In genomic region chr16:2971985-2972784, GRCh38 we compare ENCODE assay signal across 13 cellular contexts. TPM values are rescaled to one million over a fixed set of nuclear protein-coding genes. Genes with fewer than 3 reads are reported as not detected.
DNase-seq lines count a peak whose midpoint lies in the region; TF ChIP-seq lines count a peak whose summit lies in the region.
"Had no signal": no experiment of that assay in that cellular context is flagged by ENCODE, and none has a peak within 500 bp of the region (broad histone marks: within the 10 kb centered on the region; RNA-seq: fewer than 3 reads in every experiment).

No MANE protein-coding gene starts in this region.

- peaks cover 23% of the 10 kb centered on the region for H3K4me1 Mint-ChIP-seq in activated CD4-positive, alpha-beta T cell treated with anti-CD3 and anti-CD28 coated beads, Interleukin-2, amount 10 ng/mL, durations not matched to agents 24 days and 14 days
- H3K4me1 Mint-ChIP-seq in activated naive CD8-positive, alpha-beta T cell treated with anti-CD3 and anti-CD28 coated beads for 36 hours, result peaks cover 17% of the 10 kb centered on the region
- H3K4me1 Mint-ChIP-seq in nephron progenitor cell, result peaks cover 24% of the 10 kb centered on the region

- peaks cover 7% of the 10 kb centered on the region for H3K27me3 Mint-ChIP-seq in activated CD4-positive, alpha-beta T cell treated with anti-CD3 and anti-CD28 coated beads, Interleukin-2, amount 10 ng/mL, durations not matched to agents 24 days and 14 days
- peaks cover 17% of the 10 kb centered on the region for H3K27me3 Mint-ChIP-seq in activated naive CD8-positive, alpha-beta T cell treated with anti-CD3 and anti-CD28 coated beads for 36 hours
- H3K27me3 Mint-ChIP-seq in nephron progenitor cell (ENCODE audit: low read depth, poor library complexity), result no peaks in the 10 kb centered on the region

- H3K9me3 Mint-ChIP-seq in activated CD4-positive, alpha-beta T cell treated with anti-CD3 and anti-CD28 coated beads, Interleukin-2, amount 10 ng/mL, durations not matched to agents 24 days and 14 days, result no peaks in the 10 kb centered on the region
- H3K9me3 Mint-ChIP-seq in activated naive CD8-positive, alpha-beta T cell treated with anti-CD3 and anti-CD28 coated beads for 36 hours, result no peaks in the 10 kb centered on the region
- no peaks in the 10 kb centered on the region for H3K9me3 Mint-ChIP-seq in nephron progenitor cell

- TF ChIP-seq CTCF in nephron progenitor cell (IDR thresholded peaks at IDR 0.05), result no peak

- intact Hi-C loops in activated CD4-positive, alpha-beta T cell treated with anti-CD3 and anti-CD28 coated beads, Interleukin-2, amount 10 ng/mL, durations not matched to agents 24 days and 14 days (cut with micrococcal nuclease), result loop anchor here (2.0 kb wide), 1 partner anchor 49 kb away; the partner anchor contains the start of gene TNFRSF12A

- peak overlapping the region; percentile 24 for H3K4me3 Mint-ChIP-seq in activated CD4-positive, alpha-beta T cell treated with anti-CD3 and anti-CD28 coated beads, Interleukin-2, amount 10 ng/mL, durations not matched to agents 24 days and 14 days
- peak overlapping the region; percentile 16 for H3K4me3 Mint-ChIP-seq in activated naive CD8-positive, alpha-beta T cell treated with anti-CD3 and anti-CD28 coated beads for 36 hours
- H3K4me3 Mint-ChIP-seq in nephron progenitor cell, result peak overlapping the region; percentile 35

- no peak overlapping the region for H3K27ac Mint-ChIP-seq in activated CD4-positive, alpha-beta T cell treated with anti-CD3 and anti-CD28 coated beads, Interleukin-2, amount 10 ng/mL, durations not matched to agents 24 days and 14 days
- H3K27ac Mint-ChIP-seq in activated naive CD8-positive, alpha-beta T cell treated with anti-CD3 and anti-CD28 coated beads for 36 hours, result peak overlapping the region; percentile 36
- peak overlapping the region; percentile 52 for H3K27ac Mint-ChIP-seq in nephron progenitor cell
- H3K27ac Mint-ChIP-seq: activated CD4-positive, alpha-beta T cell treated with anti-CD3 and anti-CD28 coated beads for 36 hours had no signal

- peaks cover 24% of the 10 kb centered on the region for H3K36me3 Mint-ChIP-seq in activated CD4-positive, alpha-beta T cell treated with anti-CD3 and anti-CD28 coated beads, Interleukin-2, amount 10 ng/mL, durations not matched to agents 24 days and 14 days (ENCODE audit: low read depth)
- H3K36me3 Mint-ChIP-seq in activated naive CD8-positive, alpha-beta T cell treated with anti-CD3 and anti-CD28 coated beads for 36 hours, result peaks cover 30% of the 10 kb centered on the region
- H3K36me3 Mint-ChIP-seq in nephron progenitor cell (ENCODE audit: low read depth), result no peaks in the 10 kb centered on the region

- no peak for DNase-seq in activated CD4-positive, alpha-beta T cell treated with anti-CD3 and anti-CD28 coated beads, Interleukin-2, amount 10 ng/mL, durations not matched to agents 24 days and 14 days
- no peak for DNase-seq in activated CD4-positive, alpha-beta T cell treated with anti-CD3 and anti-CD28 coated beads, Interleukin-2, amount 50 U/mL, for 48 hours
- DNase-seq in LHCN-M2 (ENCODE audit: low read depth) (peak; percentile 53), nephron progenitor cell (no peak), DMS153 (lab: John Stamatoyannopoulos, UW) (no peak), NCI-H2171 treated with DMSO at 0.1 percent for 48 hours (lab: John Stamatoyannopoulos, UW) (no peak)
- DNase-seq in activated naive CD8-positive, alpha-beta T cell treated with anti-CD3 and anti-CD28 coated beads for 36 hours, result no peak
- DNase-seq in stimulated activated CD8-positive, alpha-beta memory T cell treated with anti-CD3 and anti-CD28 coated beads, Interleukin-4, amount 100 ng/mL, for 48 hours, result no peak
- DNase-seq: activated CD4-positive, alpha-beta T cell treated with anti-CD3 and anti-CD28 coated beads for 36 hours; left cardiac atrium; occipital lobe had no signal

RNA-seq across cellular contexts. Expression of gene PAQR4, which starts 3.0 kb away (rescaled TPM):
- 41.0 and 43.3 TPM in 2 replicates for total RNA-seq in activated CD4-positive, alpha-beta T cell treated with anti-CD3 and anti-CD28 coated beads, Interleukin-2, amount 10 ng/mL, durations not matched to agents 24 days and 14 days
- 32.1 and 35.3 TPM in 2 replicates for total RNA-seq in LHCN-M2 (2014; rRNA removed)
- 18.2 TPM for polyA plus RNA-seq in LHCN-M2 (2012)
- total RNA-seq in activated naive CD8-positive, alpha-beta T cell treated with anti-CD3 and anti-CD28 coated beads for 36 hours, result 10 to 100 TPM; 29.5 to 31.0 TPM

RNA-seq across cellular contexts. Expression of gene PKMYT1, which starts 8.1 kb away (rescaled TPM):
- total RNA-seq in activated CD4-positive, alpha-beta T cell treated with anti-CD3 and anti-CD28 coated beads, Interleukin-2, amount 10 ng/mL, durations not matched to agents 24 days and 14 days, result 152 TPM in 2 replicates
- total RNA-seq in LHCN-M2 (2014; rRNA removed), result 73.1 and 91.4 TPM in 2 replicates
- polyA plus RNA-seq in LHCN-M2 (2012), result 36.3 TPM
- 100 to 1,000 TPM; 144 to 145 TPM for total RNA-seq in activated naive CD8-positive, alpha-beta T cell treated with anti-CD3 and anti-CD28 coated beads for 36 hours

RNA-seq across cellular contexts. Expression of gene KREMEN2, which starts 8.1 kb away (rescaled TPM):
- total RNA-seq in activated CD4-positive, alpha-beta T cell treated with anti-CD3 and anti-CD28 coated beads, Interleukin-2, amount 10 ng/mL, durations not matched to agents 24 days and 14 days, result 0.17 and 0.28 TPM in 2 replicates
- total RNA-seq in LHCN-M2 (2014; rRNA removed), result 1.5 and 1.7 TPM in 2 replicates
- polyA plus RNA-seq in LHCN-M2 (2012), result 0.63 TPM
- total RNA-seq in activated naive CD8-positive, alpha-beta T cell treated with anti-CD3 and anti-CD28 coated beads for 36 hours, result not detected
- total RNA-seq: activated CD4-positive, alpha-beta T cell treated with anti-CD3 and anti-CD28 coated beads for 36 hours; left cardiac atrium; occipital lobe had no signal

RNA-seq across cellular contexts. Expression of gene CLDN9, which starts 40.5 kb away (rescaled TPM):
- total RNA-seq in activated CD4-positive, alpha-beta T cell treated with anti-CD3 and anti-CD28 coated beads, Interleukin-2, amount 10 ng/mL, durations not matched to agents 24 days and 14 days, result not detected in 2 replicates
- total RNA-seq in LHCN-M2 (2014; rRNA removed), result not detected in 2 replicates
- polyA plus RNA-seq in LHCN-M2 (2012), result not detected
- total RNA-seq in activated naive CD8-positive, alpha-beta T cell treated with anti-CD3 and anti-CD28 coated beads for 36 hours, result not detected
- total RNA-seq: activated CD4-positive, alpha-beta T cell treated with anti-CD3 and anti-CD28 coated beads for 36 hours; occipital lobe; SK-MEL-5 had no signal

RNA-seq across cellular contexts. Expression of gene CLDN6, which starts 45.8 kb away (rescaled TPM):
- not detected in 2 replicates for total RNA-seq in activated CD4-positive, alpha-beta T cell treated with anti-CD3 and anti-CD28 coated beads, Interleukin-2, amount 10 ng/mL, durations not matched to agents 24 days and 14 days
- total RNA-seq in LHCN-M2 (2014; rRNA removed), result 0.06 TPM in 2 replicates
- 0.23 TPM for polyA plus RNA-seq in LHCN-M2 (2012)
- total RNA-seq in activated naive CD8-positive, alpha-beta T cell treated with anti-CD3 and anti-CD28 coated beads for 36 hours, result not detected
- total RNA-seq: activated CD4-positive, alpha-beta T cell treated with anti-CD3 and anti-CD28 coated beads for 36 hours; left cardiac atrium; NCI-H460; occipital lobe; SK-MEL-5 had no signal
